ENCODE assay signal across 8 cellular contexts in the genomic region with DNA sequence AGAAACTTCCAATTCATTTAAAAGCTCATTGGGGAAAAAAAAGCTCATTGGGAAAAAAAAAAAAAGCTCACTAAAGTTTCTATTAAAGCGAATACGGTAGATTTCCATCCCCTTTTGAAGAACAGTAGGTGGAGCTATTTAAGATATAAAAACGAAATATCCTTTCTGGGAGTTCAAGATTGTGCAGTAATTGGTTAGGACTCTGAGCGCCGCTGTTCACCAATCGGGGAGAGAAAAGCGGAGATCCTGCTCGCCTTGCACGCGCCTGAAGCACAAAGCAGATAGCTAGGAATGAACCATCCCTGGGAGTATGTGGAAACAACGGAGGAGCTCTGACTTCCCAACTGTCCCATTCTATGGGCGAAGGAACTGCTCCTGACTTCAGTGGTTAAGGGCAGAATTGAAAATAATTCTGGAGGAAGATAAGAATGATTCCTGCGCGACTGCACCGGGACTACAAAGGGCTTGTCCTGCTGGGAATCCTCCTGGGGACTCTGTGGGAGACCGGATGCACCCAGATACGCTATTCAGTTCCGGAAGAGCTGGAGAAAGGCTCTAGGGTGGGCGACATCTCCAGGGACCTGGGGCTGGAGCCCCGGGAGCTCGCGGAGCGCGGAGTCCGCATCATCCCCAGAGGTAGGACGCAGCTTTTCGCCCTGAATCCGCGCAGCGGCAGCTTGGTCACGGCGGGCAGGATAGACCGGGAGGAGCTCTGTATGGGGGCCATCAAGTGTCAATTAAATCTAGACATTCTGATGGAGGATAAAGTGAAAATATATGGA. TPM values are rescaled to one million over a fixed set of nuclear protein-coding genes. Genes with fewer than 3 reads are reported as not detected.
DNase-seq lines count a peak whose midpoint lies in the region; ATAC-seq, FAIRE-seq and TF ChIP-seq lines count a peak whose summit lies in the region.

Gene PCDHGA12 (plus strand): TSS at position 176 of the 782 bp plus-strand sequence. CDS start 253 bp downstream, at position 429.

- POLR2A ChIA-PET in GM10248 (lab: Yijun Ruan, JAX) = no interaction called here
- POLR2A ChIA-PET in endothelial cell of umbilical vein (lab: Charles Lee) = interaction anchor here (0.7 to 1.9 kb wide), 7 partner anchors 9 to 1200 kb away, joined by 3 to 10 read pairs (median 5); partner anchors contain the start of genes PCDHGA10 and PCDHGA11
- POLR2A ChIA-PET in naive thymus-derived CD4-positive, alpha-beta T cell (lab: Charles Lee) = interaction anchor here (1.2 kb wide), 1 partner anchor 111 kb away, joined by 4 read pairs; no protein-coding TSS in a partner anchor

- peak within 1 kb of the TSS in 7 of 9 donors; percentile 17 to 83 (median 58) for H3K27ac Mint-ChIP-seq in naive thymus-derived CD4-positive, alpha-beta T cell

- no peaks in the 10 kb centered on the region for H3K36me3 ChIP-seq in endothelial cell of umbilical vein (ENCODE audit: control insufficient read depth in 2 of 2, extremely low read depth in 1 of 2, insufficient read depth in 2 of 2, low read length in 2 of 2)
- no peaks in the 10 kb centered on the region for H3K36me3 ChIP-seq in naive thymus-derived CD4-positive, alpha-beta T cell (ENCODE audit: control insufficient read depth in 2 of 3, insufficient read depth in 3 of 3, low read length in 3 of 3)
- no peaks in the 10 kb centered on the region for H3K36me3 ChIP-seq in transverse colon

- WGBS in transverse colon (ENCODE audit: low coverage in 1 of 2), 2 donors = 34 to 42% methylated on average over 15 to 33 of the region's 33 CpGs

- H3K4me2 ChIP-seq in endothelial cell of umbilical vein (ENCODE audit: insufficient read depth, low read length) = peak within 1 kb of the TSS; percentile 93

- ATAC-seq in GM21723 (IDR thresholded peaks at IDR 0.05; ENCODE audit: unreplicated experiment) = peak; percentile 89
- peak; percentile 64 for ATAC-seq in naive thymus-derived CD4-positive, alpha-beta T cell

- H3K9ac ChIP-seq in endothelial cell of umbilical vein (replicated peaks; ENCODE audit: extremely low read depth, insufficient read depth, low read length) = peak within 1 kb of the TSS; percentile 34

- peak within 1 kb of the TSS; percentile 86 for H2AFZ ChIP-seq in endothelial cell of umbilical vein (ENCODE audit: low read depth, low read length)

- H3K27ac ChIP-seq in endothelial cell of umbilical vein (ENCODE audit: insufficient read depth, low read depth, low read length) = peak within 1 kb of the TSS; percentile 10
- H3K27ac ChIP-seq in naive thymus-derived CD4-positive, alpha-beta T cell (ENCODE audit: low read depth, low read length) = no peak within 1 kb of the TSS
- H3K27ac ChIP-seq in transverse colon = no peak within 1 kb of the TSS

- peaks cover 6 to 42% (median 20%) of the 10 kb centered on the region in 5 donors for H3K36me3 Mint-ChIP-seq in naive thymus-derived CD4-positive, alpha-beta T cell

- no peaks in the 10 kb centered on the region for H4K20me1 ChIP-seq in endothelial cell of umbilical vein (replicated peaks; ENCODE audit: control insufficient read depth, extremely low read depth, insufficient read depth, low read length)

- H3K79me2 ChIP-seq in endothelial cell of umbilical vein (ENCODE audit: control insufficient read depth, insufficient read depth, low read length) = no peaks in the 10 kb centered on the region

- intact Hi-C loops in endothelial cell of umbilical vein (cut with micrococcal nuclease) (loop anchor here (1.0 kb wide), 5 partner anchors 9 to 128 kb away; partner anchors contain the start of genes PCDHGA11 and PCDHGC3), transverse colon (cut with DNase I; ENCODE audit: low total_unique reads) (no loop called here)
- intact Hi-C loops in naive thymus-derived CD4-positive, alpha-beta T cell (cut with micrococcal nuclease) = no loop called here

- H3K27me3 ChIP-seq in endothelial cell of umbilical vein (ENCODE audit: control insufficient read depth in 2 of 2, insufficient read depth in 2 of 2, low read length in 2 of 2) (peaks cover 25 to 48% of the 10 kb centered on the region in 2 experiments), transverse colon (no peaks in the 10 kb centered on the region)
- peaks cover 7 to 16% of the 10 kb centered on the region in 2 donors for H3K27me3 ChIP-seq in naive thymus-derived CD4-positive, alpha-beta T cell (ENCODE audit: control insufficient read depth in 2 of 2, insufficient read depth in 2 of 2, low read length in 2 of 2)

- FAIRE-seq in endothelial cell of umbilical vein (lab: Jason Lieb, UNC) = peak; percentile 91

- TSS peak; percentile 48 for BruUV-seq in endothelial cell of umbilical vein (replicated peaks; lab: Mats Ljungman, UMichigan)

- H3K4me3 ChIP-seq in endothelial cell of umbilical vein (replicated peaks in 1 of 3; ENCODE audit: insufficient read depth in 1 of 3, low read depth in 1 of 3, low read length in 3 of 3) (peak within 1 kb of the TSS; percentile 30 to 67 (median 40)), transverse colon (peak within 1 kb of the TSS in 1 of 4 donors; percentile 16)
- H3K4me3 ChIP-seq in naive thymus-derived CD4-positive, alpha-beta T cell (ENCODE audit: low read length) = peak within 1 kb of the TSS; percentile 27

- DNase-seq in GM10248 (ENCODE audit: extremely low spot score) (peak; percentile 85), NCI-H526 treated with DMSO at 0.1 percent for 48 hours (lab: John Stamatoyannopoulos, UW) (peak; percentile 78), endothelial cell of umbilical vein (ENCODE audit: low read depth, low spot score) (peak; percentile 87), transverse colon (no peak), LoVo (ENCODE audit: low spot score) (no peak), ureter (ENCODE audit: low spot score) (no peak)
- no peak for DNase-seq in naive thymus-derived CD4-positive, alpha-beta T cell

- peaks cover 4 to 86% (median 49%) of the 10 kb centered on the region in 11 donors for H3K9me3 Mint-ChIP-seq in naive thymus-derived CD4-positive, alpha-beta T cell

- no peaks in the 10 kb centered on the region for H3K9me3 ChIP-seq in endothelial cell of umbilical vein (replicated peaks; ENCODE audit: control insufficient read depth, insufficient read depth, low read length)
- H3K9me3 ChIP-seq in naive thymus-derived CD4-positive, alpha-beta T cell (ENCODE audit: control insufficient read depth in 2 of 3, low read length in 3 of 3) = peaks cover 0 to 35% (median 5%) of the 10 kb centered on the region in 3 experiments
- H3K9me3 ChIP-seq in transverse colon = peaks cover 93 to 95% of the 10 kb centered on the region in 2 donors

- H3K4me1 ChIP-seq in endothelial cell of umbilical vein (ENCODE audit: control insufficient read depth, extremely low read depth, insufficient read depth, low read length) = peaks cover 17% of the 10 kb centered on the region
- no peaks in the 10 kb centered on the region for H3K4me1 ChIP-seq in naive thymus-derived CD4-positive, alpha-beta T cell (ENCODE audit: control insufficient read depth in 2 of 2, insufficient read depth in 2 of 2, low read length in 2 of 2)
- no peaks in the 10 kb centered on the region for H3K4me1 ChIP-seq in transverse colon

- H3K4me3 Mint-ChIP-seq in naive thymus-derived CD4-positive, alpha-beta T cell = peak within 1 kb of the TSS; percentile 12 to 86 (median 78)

- peaks cover 7 to 12% (median 9%) of the 10 kb centered on the region in 7 donors for H3K4me1 Mint-ChIP-seq in naive thymus-derived CD4-positive, alpha-beta T cell

- TF ChIP-seq EP300 in transverse colon (IDR thresholded peaks at IDR 0.05; ENCODE audit: low read depth) = no peak

- in situ Hi-C loops in transverse colon (cut with MboI; ENCODE audit: low pct_ligation_motif_present in 1 of 4, low pct_unique_long_range_greater_than_20kb in 1 of 4, low sequenced_read_pairs in 3 of 4) = no loop called here

- TF ChIP-seq CTCF in GM10248 (IDR thresholded peaks at IDR 0.05; ENCODE audit: control extremely low read depth, extremely low read depth, low read depth, missing control alignments) (peak; percentile 9), endothelial cell of umbilical vein (IDR thresholded peaks at IDR 0.05; ENCODE audit: extremely low read depth in 1 of 2, insufficient read depth in 1 of 2, low read depth in 1 of 2, low read length in 2 of 2) (peak; percentile 45 to 69), transverse colon (IDR thresholded peaks at IDR 0.05) (no peak)

- peaks cover 31 to 81% (median 71%) of the 10 kb centered on the region in 5 donors for H3K27me3 Mint-ChIP-seq in naive thymus-derived CD4-positive, alpha-beta T cell

- TF ChIP-seq POLR2A in endothelial cell of umbilical vein (IDR thresholded peaks at IDR 0.05; ENCODE audit: low read depth, low read length) (no peak), transverse colon (IDR thresholded peaks at IDR 0.05) (no peak)

- dilution Hi-C loops in endothelial cell of umbilical vein (cut with MboI; ENCODE audit: extremely low pct_ligation_motif_present, low sequenced_read_pairs) = no loop called here

- CTCF ChIA-PET in GM10248 (lab: Yijun Ruan, JAX) = interaction anchor here (1.0 to 4.7 kb wide), 18 partner anchors 9 to 188 kb away, joined by 3 to 24 read pairs (median 4); partner anchors contain the start of genes DIAPH1, PCDHGA10, PCDHGA11 and PCDHGA3
- CTCF ChIA-PET in endothelial cell of umbilical vein (lab: Charles Lee) = interaction anchor here (0.6 to 6.8 kb wide), 66 partner anchors 9 to 613 kb away, joined by 3 to 308 read pairs (median 6); partner anchors contain the start of genes DIAPH1, PCDHB10, PCDHB14 and PCDHB15
- CTCF ChIA-PET in naive thymus-derived CD4-positive, alpha-beta T cell (lab: Charles Lee) = interaction anchor here (0.6 kb wide), 1 partner anchor 18 kb away, joined by 4 read pairs; the partner anchor contains the start of gene PCDHGA10

- no peaks in the 10 kb centered on the region for H3K9me1 ChIP-seq in endothelial cell of umbilical vein (replicated peaks; ENCODE audit: control insufficient read depth, extremely low read depth, insufficient read depth, low read length)

TF ChIP-seq in endothelial cell of umbilical vein, 7 proteins besides CTCF, POLR2A, EP300 and RAD21 (continues in another document):
- no peak for TF ChIP-seq POLR2AphosphoS5 (IDR thresholded peaks at IDR 0.05; ENCODE audit: insufficient read depth, low read depth, low read length)

RNA-seq across cellular contexts. Expression of gene PCDHGA12, which starts in this region (rescaled TPM):
- total RNA-seq in endothelial cell of umbilical vein (7.6 and 9.9 TPM in 2 replicates), transverse colon (10 to 100 TPM in 1 of 4 donors, 1 to 10 TPM in 3; 1.6 to 14.2 (median 4.8) TPM), ureter (5.0 TPM)
- 3.2 and 4.2 TPM in 2 replicates for polyA plus RNA-seq in endothelial cell of umbilical vein
- polyA plus RNA-seq in endothelial cell of umbilical vein (2011; cell fraction: cytosol; rRNA removed) = 2.9 and 3.1 TPM in 2 replicates
- polyA plus RNA-seq in endothelial cell of umbilical vein (2011; cell fraction: nucleus; rRNA removed) = 4.1 and 4.4 TPM in 2 replicates
- polyA plus RNA-seq in endothelial cell of umbilical vein (2012) = 4.8 and 5.6 TPM in 2 replicates
- 6.5 and 7.8 TPM in 2 replicates for polyA minus RNA-seq in endothelial cell of umbilical vein
- polyA minus RNA-seq in endothelial cell of umbilical vein (2011; cell fraction: cytosol; rRNA and poly(A)+ RNA removed) = not detected
- 9.9 and 18.1 TPM in 2 replicates for polyA minus RNA-seq in endothelial cell of umbilical vein (2011; cell fraction: nucleus; rRNA and poly(A)+ RNA removed)
- under 1 TPM in 1 of 5 experiments, not detected in 4; 0.32 TPM for total RNA-seq in naive thymus-derived CD4-positive, alpha-beta T cell
- not detected for polyA plus RNA-seq in naive thymus-derived CD4-positive, alpha-beta T cell

Comparison
In these comparisons a context has a peak if more than half of its experiments do, and no peak if none do; other contexts are left out.
1. Peak in ATAC-seq and H3K4me3 ChIP-seq in naive thymus-derived CD4-positive, alpha-beta T cell; RNA of the gene not detected or under 1 TPM.
2. DNase-seq: peak in GM10248 (single experiment), NCI-H526 treated with DMSO at 0.1 percent for 48 hours (single experiment) and endothelial cell of umbilical vein (single experiment); none in naive thymus-derived CD4-positive, alpha-beta T cell (0 of 9), transverse colon (single experiment), LoVo (single experiment) and ureter (single experiment).
3. CTCF ChIP-seq: peak in GM10248 (single experiment) and endothelial cell of umbilical vein (2 of 2); none in transverse colon (0 of 5).